9 cellular contexts compared by ENCODE assay signal in genomic region chr12:88597361-88597760, GRCh38.
"Had no signal": no experiment of that assay in that cellular context is flagged by ENCODE, and none has a peak within 500 bp of the region (broad histone marks: within the 10 kb centered on the region; RNA-seq: fewer than 3 reads in every experiment).

No MANE protein-coding gene starts in this region.

- H3K9me3 Mint-ChIP-seq: HFFc6 had no signal

- FAIRE-seq: HTR-8/SVneo, K562 had no signal

- H3K27ac ChIP-seq: GM23248 had no signal

- H3K27ac Mint-ChIP-seq: HFFc6 had no signal

- H3K36me3 ChIP-seq: HAP-1 had no signal

- H3K4me3 Mint-ChIP-seq: HFFc6 had no signal

- H3K9me3 ChIP-seq: HAP-1 had no signal

- DNase-seq: GM23248, GOT3, H7, HFFc6, IMR-90 had no signal

- ATAC-seq: HCT116, K562 had no signal

- H3K4me3 ChIP-seq: GM23248, HAP-1, K562 had no signal
